In genomic region chr6:147136057-147136456, GRCh38 we compare ENCODE assay signal across 16 cellular contexts.
DNase-seq lines count a peak whose midpoint lies in the region; ATAC-seq and TF ChIP-seq lines count a peak whose summit lies in the region.
"Had no signal": no experiment of that assay in that cellular context is flagged by ENCODE, and none has a peak within 500 bp of the region (broad histone marks: within the 10 kb centered on the region; RNA-seq: fewer than 3 reads in every experiment).

No MANE protein-coding gene starts in this region.

- H3K27me3 Mint-ChIP-seq in neural progenitor cell (ENCODE audit: insufficient read depth, low read depth) = peaks cover 2% of the 10 kb centered on the region

- POLR2A ChIA-PET in PC-3 (lab: Charles Lee; ENCODE audit: unreplicated experiment) = no interaction called here

- H3K9me2 ChIP-seq in PC-3 (replicated peaks; ENCODE audit: low read length) = no peaks in the 10 kb centered on the region

- H4K20me1 ChIP-seq in PC-3 (ENCODE audit: low read length) = no peaks in the 10 kb centered on the region
- no peaks in the 10 kb centered on the region for H4K20me1 ChIP-seq in neural progenitor cell (ENCODE audit: low read depth)
- H4K20me1 ChIP-seq: BLaER1 had no signal

- H3K9ac ChIP-seq in PC-3 (ENCODE audit: low read length) (0 out of 2 replicates have a peak overlapping the region, but pooled peaks have one; percentile 1), neural progenitor cell (no peak overlapping the region)
- H3K9ac ChIP-seq: BLaER1 had no signal

- H3K4me2 ChIP-seq in PC-3 (ENCODE audit: low read length) (peak overlapping the region; percentile 12), neural progenitor cell (peak overlapping the region; percentile 10)
- H3K4me2 ChIP-seq: BLaER1 had no signal

- no TSS peak for BruUV-seq in PC-3 (replicated peaks; lab: Mats Ljungman, UMichigan)

- no peaks in the 10 kb centered on the region for H3K79me2 ChIP-seq in PC-3 (ENCODE audit: low read length)
- H3K79me2 ChIP-seq in neural progenitor cell (ENCODE audit: low read depth) = no peaks in the 10 kb centered on the region

- CTCF ChIA-PET in PC-3 (lab: Charles Lee) = no interaction called here

- peaks cover 12% of the 10 kb centered on the region for H3K4me1 Mint-ChIP-seq in neural progenitor cell

- H3K27ac Mint-ChIP-seq in neural progenitor cell = no peak overlapping the region
- H3K27ac Mint-ChIP-seq: CD8-positive, alpha-beta memory T cell had no signal

- H3K9me3 ChIP-seq in PC-3 (ENCODE audit: low read length) (no peaks in the 10 kb centered on the region), neural progenitor cell (ENCODE audit: low read depth) (no peaks in the 10 kb centered on the region), mucosa of descending colon (no peaks in the 10 kb centered on the region)
- H3K9me3 ChIP-seq: BLaER1, Caco-2 had no signal

- no peaks in the 10 kb centered on the region for H3K36me3 ChIP-seq in PC-3 (ENCODE audit: low read depth, low read length)
- H3K36me3 ChIP-seq in neural progenitor cell = no peaks in the 10 kb centered on the region
- no peaks in the 10 kb centered on the region for H3K36me3 ChIP-seq in mucosa of descending colon (ENCODE audit: low read depth)
- H3K36me3 ChIP-seq: BLaER1 had no signal

- H3K4me1 ChIP-seq in PC-3 (ENCODE audit: insufficient read depth, low read length) (peaks cover 41% of the 10 kb centered on the region), neural progenitor cell (peaks cover 23% of the 10 kb centered on the region), mucosa of descending colon (ENCODE audit: low read depth) (no peaks in the 10 kb centered on the region)
- H3K4me1 ChIP-seq: BLaER1, Caco-2 had no signal

- H2AFZ ChIP-seq in PC-3 (ENCODE audit: low read length) (no peak overlapping the region), neural progenitor cell (replicated peaks) (peak overlapping the region; percentile 5)

- H3F3A ChIP-seq in PC-3 (ENCODE audit: low read length, unreplicated experiment) (no peaks in the 10 kb centered on the region), neural progenitor cell (ENCODE audit: low read depth) (no peaks in the 10 kb centered on the region)

- H3K4me3 Mint-ChIP-seq in neural progenitor cell = no peak overlapping the region
- H3K4me3 Mint-ChIP-seq: CD8-positive, alpha-beta memory T cell had no signal

- intact Hi-C loops in PC-3 (cut with micrococcal nuclease) = no loop called here
- intact Hi-C loops in mucosa of descending colon (cut with DNase I, micrococcal nuclease) = no loop called here

- H3K4me3 ChIP-seq in PC-3 (ENCODE audit: low read length) (no peak overlapping the region), neural progenitor cell (no peak overlapping the region), mucosa of descending colon (no peak overlapping the region)
- H3K4me3 ChIP-seq: BLaER1 had no signal

- H3K27me3 ChIP-seq in PC-3 (ENCODE audit: low read length) = no peaks in the 10 kb centered on the region
- H3K27me3 ChIP-seq in neural progenitor cell = no peaks in the 10 kb centered on the region
- H3K27me3 ChIP-seq: BLaER1 had no signal

- ATAC-seq in PC-3 (no peak), mucosa of descending colon (no peak)

- no peak for TF ChIP-seq CTCF in PC-3 (conservative IDR thresholded peaks at IDR 0.05; ENCODE audit: low read depth, low read length)
- TF ChIP-seq CTCF in neural progenitor cell (IDR thresholded peaks at IDR 0.05) = no peak
- no peak for TF ChIP-seq CTCF in mucosa of descending colon (IDR thresholded peaks at IDR 0.05)

- peak; percentile 51 for DNase-seq in NCI-H748 (lab: John Stamatoyannopoulos, UW; ENCODE audit: unreplicated experiment)
- no peak for DNase-seq in NCI-H748 treated with DMSO at 0.1 percent for 48 hours (lab: John Stamatoyannopoulos, UW)
- DNase-seq in PC-3 = no peak
- DNase-seq in epithelial cell of prostate (ENCODE audit: low read depth, low spot score) = no peak
- DNase-seq in neural progenitor cell (ENCODE audit: low spot score) = no peak
- DNase-seq in mucosa of descending colon = no peak
- no peak for DNase-seq in NK-92 (lab: John Stamatoyannopoulos, UW; ENCODE audit: unreplicated experiment)
- DNase-seq in SW480 (ENCODE audit: low spot score) = no peak
- DNase-seq: AML-193; Caco-2; CD8-positive, alpha-beta memory T cell; DND-41; GDM1; H7 had no signal

- no peaks in the 10 kb centered on the region for H3K9me3 Mint-ChIP-seq in neural progenitor cell
- H3K9me3 Mint-ChIP-seq: CD8-positive, alpha-beta memory T cell had no signal

- no peaks in the 10 kb centered on the region for H3K36me3 Mint-ChIP-seq in neural progenitor cell
- H3K36me3 Mint-ChIP-seq: CD8-positive, alpha-beta memory T cell had no signal

- H3K27ac ChIP-seq in PC-3 (ENCODE audit: low read length) (peak overlapping the region; percentile 82), epithelial cell of prostate (peak overlapping the region; percentile 39), neural progenitor cell (no peak overlapping the region)
- H3K27ac ChIP-seq: 22Rv1, BLaER1 had no signal
